1 cellular context compared by ENCODE assay signal in the genomic region with DNA sequence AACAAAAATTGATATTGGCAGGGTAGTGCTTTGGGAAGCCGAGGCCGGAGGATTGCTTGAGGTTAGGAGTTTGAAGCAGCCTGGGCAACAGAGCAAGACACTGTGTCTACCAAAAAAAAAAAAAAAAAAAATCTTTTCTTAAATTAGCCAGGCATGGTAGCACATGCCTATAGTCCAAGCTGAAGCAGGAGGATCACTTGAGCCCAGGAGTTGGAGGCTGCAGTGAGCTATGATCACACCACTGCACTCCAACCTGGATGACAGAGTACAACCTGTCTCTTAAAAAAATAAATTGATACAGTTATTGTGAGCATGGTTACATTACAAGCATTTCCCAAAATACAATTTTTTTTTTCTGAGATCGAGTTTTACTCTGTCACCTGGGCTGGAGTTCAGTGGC.
TF ChIP-seq lines count a peak whose summit lies in the region.

No MANE protein-coding gene starts in this region.

TF ChIP-seq in GM23338, 12 proteins besides CTCF, POLR2A, EP300 and RAD21 (continued from another document):
- TF ChIP-seq EZH2 (IDR thresholded peaks at IDR 0.05; ENCODE audit: low read depth, unreplicated experiment), result no peak
- TF ChIP-seq, protein P1, sequence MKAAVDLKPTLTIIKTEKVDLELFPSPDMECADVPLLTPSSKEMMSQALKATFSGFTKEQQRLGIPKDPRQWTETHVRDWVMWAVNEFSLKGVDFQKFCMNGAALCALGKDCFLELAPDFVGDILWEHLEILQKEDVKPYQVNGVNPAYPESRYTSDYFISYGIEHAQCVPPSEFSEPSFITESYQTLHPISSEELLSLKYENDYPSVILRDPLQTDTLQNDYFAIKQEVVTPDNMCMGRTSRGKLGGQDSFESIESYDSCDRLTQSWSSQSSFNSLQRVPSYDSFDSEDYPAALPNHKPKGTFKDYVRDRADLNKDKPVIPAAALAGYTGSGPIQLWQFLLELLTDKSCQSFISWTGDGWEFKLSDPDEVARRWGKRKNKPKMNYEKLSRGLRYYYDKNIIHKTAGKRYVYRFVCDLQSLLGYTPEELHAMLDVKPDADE (IDR thresholded peaks at IDR 0.05), result no peak
- no peak for TF ChIP-seq NANOG (IDR thresholded peaks at IDR 0.05; ENCODE audit: borderline replicate concordance)
- no peak for TF ChIP-seq EZH2phosphoT487 (IDR thresholded peaks at IDR 0.05; ENCODE audit: unreplicated experiment)
- no peak for TF ChIP-seq POLR2AphosphoS5 (IDR thresholded peaks at IDR 0.05; ENCODE audit: low read depth)
- TF ChIP-seq STAT1 (IDR thresholded peaks at IDR 0.05; ENCODE audit: unreplicated experiment), result no peak
- TF ChIP-seq JUNB (IDR thresholded peaks at IDR 0.05; ENCODE audit: unreplicated experiment), result no peak
- TF ChIP-seq, protein P2, sequence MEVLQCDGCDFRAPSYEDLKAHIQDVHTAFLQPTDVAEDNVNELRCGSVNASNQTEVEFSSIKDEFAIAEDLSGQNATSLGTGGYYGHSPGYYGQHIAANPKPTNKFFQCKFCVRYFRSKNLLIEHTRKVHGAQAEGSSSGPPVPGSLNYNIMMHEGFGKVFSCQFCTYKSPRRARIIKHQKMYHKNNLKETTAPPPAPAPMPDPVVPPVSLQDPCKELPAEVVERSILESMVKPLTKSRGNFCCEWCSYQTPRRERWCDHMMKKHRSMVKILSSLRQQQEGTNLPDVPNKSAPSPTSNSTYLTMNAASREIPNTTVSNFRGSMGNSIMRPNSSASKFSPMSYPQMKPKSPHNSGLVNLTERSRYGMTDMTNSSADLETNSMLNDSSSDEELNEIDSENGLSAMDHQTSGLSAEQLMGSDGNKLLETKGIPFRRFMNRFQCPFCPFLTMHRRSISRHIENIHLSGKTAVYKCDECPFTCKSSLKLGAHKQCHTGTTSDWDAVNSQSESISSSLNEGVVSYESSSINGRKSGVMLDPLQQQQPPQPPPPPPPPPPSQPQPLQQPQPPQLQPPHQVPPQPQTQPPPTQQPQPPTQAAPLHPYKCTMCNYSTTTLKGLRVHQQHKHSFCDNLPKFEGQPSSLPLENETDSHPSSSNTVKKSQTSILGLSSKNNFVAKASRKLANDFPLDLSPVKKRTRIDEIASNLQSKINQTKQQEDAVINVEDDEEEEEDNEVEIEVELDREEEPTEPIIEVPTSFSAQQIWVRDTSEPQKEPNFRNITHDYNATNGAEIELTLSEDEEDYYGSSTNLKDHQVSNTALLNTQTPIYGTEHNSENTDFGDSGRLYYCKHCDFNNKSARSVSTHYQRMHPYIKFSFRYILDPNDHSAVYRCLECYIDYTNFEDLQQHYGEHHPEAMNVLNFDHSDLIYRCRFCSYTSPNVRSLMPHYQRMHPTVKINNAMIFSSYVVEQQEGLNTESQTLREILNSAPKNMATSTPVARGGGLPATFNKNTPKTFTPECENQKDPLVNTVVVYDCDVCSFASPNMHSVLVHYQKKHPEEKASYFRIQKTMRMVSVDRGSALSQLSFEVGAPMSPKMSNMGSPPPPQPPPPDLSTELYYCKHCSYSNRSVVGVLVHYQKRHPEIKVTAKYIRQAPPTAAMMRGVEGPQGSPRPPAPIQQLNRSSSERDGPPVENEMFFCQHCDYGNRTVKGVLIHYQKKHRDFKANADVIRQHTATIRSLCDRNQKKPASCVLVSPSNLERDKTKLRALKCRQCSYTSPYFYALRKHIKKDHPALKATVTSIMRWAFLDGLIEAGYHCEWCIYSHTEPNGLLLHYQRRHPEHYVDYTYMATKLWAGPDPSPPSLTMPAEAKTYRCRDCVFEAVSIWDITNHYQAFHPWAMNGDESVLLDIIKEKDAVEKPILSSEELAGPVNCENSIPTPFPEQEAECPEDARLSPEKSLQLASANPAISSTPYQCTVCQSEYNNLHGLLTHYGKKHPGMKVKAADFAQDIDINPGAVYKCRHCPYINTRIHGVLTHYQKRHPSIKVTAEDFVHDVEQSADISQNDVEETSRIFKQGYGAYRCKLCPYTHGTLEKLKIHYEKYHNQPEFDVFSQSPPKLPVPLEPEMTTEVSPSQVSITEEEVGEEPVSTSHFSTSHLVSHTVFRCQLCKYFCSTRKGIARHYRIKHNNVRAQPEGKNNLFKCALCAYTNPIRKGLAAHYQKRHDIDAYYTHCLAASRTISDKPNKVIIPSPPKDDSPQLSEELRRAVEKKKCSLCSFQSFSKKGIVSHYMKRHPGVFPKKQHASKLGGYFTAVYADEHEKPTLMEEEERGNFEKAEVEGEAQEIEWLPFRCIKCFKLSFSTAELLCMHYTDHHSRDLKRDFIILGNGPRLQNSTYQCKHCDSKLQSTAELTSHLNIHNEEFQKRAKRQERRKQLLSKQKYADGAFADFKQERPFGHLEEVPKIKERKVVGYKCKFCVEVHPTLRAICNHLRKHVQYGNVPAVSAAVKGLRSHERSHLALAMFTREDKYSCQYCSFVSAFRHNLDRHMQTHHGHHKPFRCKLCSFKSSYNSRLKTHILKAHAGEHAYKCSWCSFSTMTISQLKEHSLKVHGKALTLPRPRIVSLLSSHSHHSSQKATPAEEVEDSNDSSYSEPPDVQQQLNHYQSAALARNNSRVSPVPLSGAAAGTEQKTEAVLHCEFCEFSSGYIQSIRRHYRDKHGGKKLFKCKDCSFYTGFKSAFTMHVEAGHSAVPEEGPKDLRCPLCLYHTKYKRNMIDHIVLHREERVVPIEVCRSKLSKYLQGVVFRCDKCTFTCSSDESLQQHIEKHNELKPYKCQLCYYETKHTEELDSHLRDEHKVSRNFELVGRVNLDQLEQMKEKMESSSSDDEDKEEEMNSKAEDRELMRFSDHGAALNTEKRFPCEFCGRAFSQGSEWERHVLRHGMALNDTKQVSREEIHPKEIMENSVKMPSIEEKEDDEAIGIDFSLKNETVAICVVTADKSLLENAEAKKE (CRISPR knock-in tag; IDR thresholded peaks at IDR 0.05), result no peak
TF ChIP-seq in GM23338: peak in this region for 0.
